22 cellular contexts compared by ENCODE assay signal in the genomic region with DNA sequence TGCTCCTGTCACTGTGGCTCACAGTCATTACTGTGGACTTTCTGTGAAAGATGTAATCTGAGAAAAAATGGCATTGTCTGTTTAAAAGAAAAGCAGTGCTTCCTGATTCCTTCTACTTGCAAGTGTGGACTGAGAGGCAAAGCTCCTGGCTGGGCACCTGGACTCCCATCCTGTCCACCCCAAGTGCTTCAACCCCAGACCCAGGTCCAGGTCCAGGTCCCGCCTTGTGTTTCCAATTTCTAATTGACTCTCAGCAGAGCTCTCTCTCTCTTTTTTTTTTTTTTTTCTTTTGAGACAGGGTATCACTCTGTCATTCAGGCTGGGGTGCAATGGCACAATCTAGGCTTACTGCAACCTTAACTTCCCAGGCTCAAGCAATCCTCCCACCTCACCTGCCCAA.
"Had no signal": no experiment of that assay in that cellular context is flagged by ENCODE, and none has a peak within 500 bp of the region (broad histone marks: within the 10 kb centered on the region; RNA-seq: fewer than 3 reads in every experiment).

No MANE protein-coding gene starts in this region.

- H3K9me3 ChIP-seq: SJSA1, SK-N-SH had no signal

- H3K9ac ChIP-seq: KMS-11, SK-N-SH had no signal

- H3K27me3 ChIP-seq: SJSA1 had no signal

- H3K27ac ChIP-seq: HL-60, KMS-11, SJSA1 had no signal

- H3K4me1 Mint-ChIP-seq: IgD-negative memory B cell had no signal

- H3K4me3 ChIP-seq: K562, SJSA1 had no signal

- H3K27ac Mint-ChIP-seq: IgD-negative memory B cell had no signal

- H3K4me2 ChIP-seq: KMS-11, SK-N-SH had no signal

- DNase-seq: Kasumi-1, MM.1S, NCI-H1092 treated with DMSO at 0.1 percent for 48 hours, NCI-H1436, NCI-H187, NCI-H2029, NCI-H2081 treated with DMSO at 0.1 percent for 48 hours, NCI-H2171, NCI-H226, NCI-H446, NCI-H510A, NCI-H69, NCI-H774, Right ventricle myocardium superior, RPMI8226, SIG-M5, SK-N-SH had no signal
